In genomic region chr7:28481131-28481926, GRCh38 we compare ENCODE assay signal across 1 cellular context.
TF ChIP-seq lines count a peak whose summit lies in the region.

No MANE protein-coding gene starts in this region.

TF ChIP-seq in GM12878, 131 proteins besides CTCF, POLR2A, EP300 and RAD21 (continued from another document and continues in another):
- TF ChIP-seq NKRF (conservative IDR thresholded peaks at IDR 0.05), result no peak; the same call in 1 of the 2 replicates
- TF ChIP-seq EED (IDR thresholded peaks at IDR 0.05; ENCODE audit: low read depth), result peak; percentile 94
- TF ChIP-seq HDAC6 (IDR thresholded peaks at IDR 0.05; ENCODE audit: unreplicated experiment), result no peak
- TF ChIP-seq DPF2 (IDR thresholded peaks at IDR 0.05), result peak; percentile 74; the same call in 1 of the 2 replicates
- TF ChIP-seq NFIC (IDR thresholded peaks at IDR 0.05; ENCODE audit: low read depth, low read length), result peak; percentile 100
- no peak for TF ChIP-seq SIX5 (IDR thresholded peaks at IDR 0.05; ENCODE audit: low read depth, low read length, severe bottlenecking)
- 0 out of 2 replicates have a peak, but pooled peaks have one; percentile 19 for TF ChIP-seq TAF1 (IDR thresholded peaks at IDR 0.05; ENCODE audit: borderline replicate concordance, low read depth, low read length)
- no peak for TF ChIP-seq MAX (IDR thresholded peaks at IDR 0.05; ENCODE audit: low read depth, low read length)
- TF ChIP-seq MEF2B (IDR thresholded peaks at IDR 0.05; ENCODE audit: partially characterized antibody, poor library complexity, severe bottlenecking), result peak; percentile 89
- TF ChIP-seq KLF5 (IDR thresholded peaks at IDR 0.05; ENCODE audit: partially characterized antibody), result no peak
- no peak for TF ChIP-seq KAT2A (conservative IDR thresholded peaks at IDR 0.05; ENCODE audit: control insufficient read depth, low read depth, low read length)
- TF ChIP-seq ATF3 (IDR thresholded peaks at IDR 0.05; ENCODE audit: borderline replicate concordance, extremely low read depth, low read depth, low read length), result no peak
- peak; percentile 100 for TF ChIP-seq NR2F1 (conservative IDR thresholded peaks at IDR 0.05)
- TF ChIP-seq REST (IDR thresholded peaks at IDR 0.05; ENCODE audit: low read depth, low read length), result no peak; the same call in 1 of the 2 replicates
- peak; percentile 98 for TF ChIP-seq MEF2A (IDR thresholded peaks at IDR 0.05; ENCODE audit: insufficient read depth, low read depth, low read length)
- TF ChIP-seq CBFB (IDR thresholded peaks at IDR 0.05; ENCODE audit: low read depth), result peak; percentile 93
- no peak for TF ChIP-seq RB1 (IDR thresholded peaks at IDR 0.05; ENCODE audit: borderline replicate concordance)
- 0 out of 2 replicates have a peak, but pooled peaks have one; percentile 21 for TF ChIP-seq TARDBP (IDR thresholded peaks at IDR 0.05; ENCODE audit: borderline replicate concordance)
- TF ChIP-seq NR2C1 (IDR thresholded peaks at IDR 0.05), result no peak; the same call in 1 of the 2 replicates
- TF ChIP-seq ZNF384 (IDR thresholded peaks at IDR 0.05; ENCODE audit: borderline replicate concordance, low read depth, low read length), result no peak
- no peak for TF ChIP-seq RAD51 (IDR thresholded peaks at IDR 0.05)
- TF ChIP-seq ATF2 (IDR thresholded peaks at IDR 0.05; ENCODE audit: low read length), result peak; percentile 100
- TF ChIP-seq MTA3 (IDR thresholded peaks at IDR 0.05; ENCODE audit: borderline replicate concordance, low read length), result peak; percentile 99
- no peak for TF ChIP-seq EZH2 (IDR thresholded peaks at IDR 0.05; ENCODE audit: borderline replicate concordance, control insufficient read depth, low read depth, low read length)
- TF ChIP-seq RELA (IDR thresholded peaks at IDR 0.05; ENCODE audit: borderline replicate concordance, partially characterized antibody), result no peak
- peak; percentile 87 for TF ChIP-seq ATF7 (IDR thresholded peaks at IDR 0.05; ENCODE audit: low read depth)
- 0 out of 2 replicates have a peak, but pooled peaks have one; percentile 50 for TF ChIP-seq STAT1 (conservative IDR thresholded peaks at IDR 0.05)
- peak; percentile 69; the same call in 1 of the 2 replicates for TF ChIP-seq CHD2 (IDR thresholded peaks at IDR 0.05; ENCODE audit: borderline replicate concordance, low read depth, low read length)
- no peak for TF ChIP-seq KDM1A (IDR thresholded peaks at IDR 0.05; ENCODE audit: borderline replicate concordance)
- TF ChIP-seq ZBTB11 (CRISPR knock-in tag; IDR thresholded peaks at IDR 0.05), result no peak
- TF ChIP-seq ZBTB4 (CRISPR knock-in tag; IDR thresholded peaks at IDR 0.05), result no peak
- TF ChIP-seq IRF4 (IDR thresholded peaks at IDR 0.05; ENCODE audit: low read depth, low read length), result peak; percentile 81; the same call in 1 of the 2 replicates
- TF ChIP-seq ELK1 (IDR thresholded peaks at IDR 0.05; ENCODE audit: low read depth, low read length), result no peak; the same call in 1 of the 2 replicates
- TF ChIP-seq PML (IDR thresholded peaks at IDR 0.05; ENCODE audit: low read length), result peak; percentile 80
- TF ChIP-seq TCF12 (IDR thresholded peaks at IDR 0.05; ENCODE audit: low read depth, low read length), result peak; percentile 95
- no peak for TF ChIP-seq IRF5 (IDR thresholded peaks at IDR 0.05; ENCODE audit: borderline replicate concordance)
- TF ChIP-seq SREBF1 (IDR thresholded peaks at IDR 0.05; ENCODE audit: low read length), result no peak
- peak; percentile 88 for TF ChIP-seq GATAD2B (conservative IDR thresholded peaks at IDR 0.05; ENCODE audit: low read depth)
- TF ChIP-seq CBX5 (IDR thresholded peaks at IDR 0.05; ENCODE audit: low read depth), result peak; percentile 99
- TF ChIP-seq SKIL (IDR thresholded peaks at IDR 0.05; ENCODE audit: low read depth, poor library complexity, severe bottlenecking), result peak; percentile 97
- peak; percentile 59; the same call in 1 of the 2 replicates for TF ChIP-seq TCF7 (IDR thresholded peaks at IDR 0.05; ENCODE audit: borderline replicate concordance)
- peak; percentile 55; the same call in 1 of the 2 replicates for TF ChIP-seq ESRRA (IDR thresholded peaks at IDR 0.05; ENCODE audit: low read length)
- TF ChIP-seq CREB1 (IDR thresholded peaks at IDR 0.05; ENCODE audit: low read depth), result peak; percentile 60
- no peak for TF ChIP-seq MYC (IDR thresholded peaks at IDR 0.05; ENCODE audit: insufficient read depth, insufficient read length, insufficient replicate concordance, low read length, severe bottlenecking)
